14 cellular contexts compared by ENCODE assay signal in the genomic region with DNA sequence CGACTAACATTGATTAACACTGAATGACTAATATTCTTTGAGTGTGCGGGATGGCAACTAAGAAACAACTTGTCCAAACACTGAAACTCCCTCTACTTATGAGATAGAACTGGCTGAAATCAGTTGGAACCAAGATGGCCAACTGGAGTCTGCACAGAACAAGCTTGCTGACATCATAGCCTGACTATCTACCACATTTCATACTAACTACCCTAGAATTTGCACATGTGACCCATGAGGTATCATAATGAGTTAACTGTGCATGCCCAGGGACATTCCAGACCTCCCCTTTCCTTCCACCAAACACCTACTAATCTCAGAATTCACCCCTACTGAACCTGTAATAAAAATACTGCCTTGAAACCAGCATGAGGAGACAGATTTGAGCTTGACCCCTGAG. TPM values are rescaled to one million over a fixed set of nuclear protein-coding genes. Genes with fewer than 3 reads are reported as not detected.
DNase-seq lines count a peak whose midpoint lies in the region; ATAC-seq and TF ChIP-seq lines count a peak whose summit lies in the region.
"Had no signal": no experiment of that assay in that cellular context is flagged by ENCODE, and none has a peak within 500 bp of the region (broad histone marks: within the 10 kb centered on the region; RNA-seq: fewer than 3 reads in every experiment).

No MANE protein-coding gene starts in this region.

- H3K9me3 ChIP-seq in endodermal cell (ENCODE audit: control insufficient read depth, low read length) (no peaks in the 10 kb centered on the region), PC-3 (ENCODE audit: low read length) (no peaks in the 10 kb centered on the region), ascending aorta (no peaks in the 10 kb centered on the region), WERI-Rb-1 (ENCODE audit: severe bottlenecking) (no peaks in the 10 kb centered on the region), esophagus squamous epithelium (no peaks in the 10 kb centered on the region)

- H4K20me1 ChIP-seq in PC-3 (ENCODE audit: low read length), result 0 out of 2 replicates have a peak, but pooled peaks cover 6% of the 10 kb centered on the region

- TF ChIP-seq CTCF in endodermal cell (conservative IDR thresholded peaks at IDR 0.05) (no peak), PC-3 (conservative IDR thresholded peaks at IDR 0.05; ENCODE audit: low read depth, low read length) (no peak), ascending aorta (IDR thresholded peaks at IDR 0.05) (no peak), WERI-Rb-1 (IDR thresholded peaks at IDR 0.05; ENCODE audit: low read depth, low read length) (no peak), esophagus squamous epithelium (IDR thresholded peaks at IDR 0.05) (no peak)

- H2AFZ ChIP-seq in PC-3 (ENCODE audit: low read length), result no peak overlapping the region

- intact Hi-C loops in PC-3 (cut with micrococcal nuclease) (no loop called here), ascending aorta (cut with DNase I) (no loop called here), esophagus squamous epithelium (cut with DNase I) (no loop called here)

- H3K27me3 ChIP-seq in endodermal cell (ENCODE audit: control insufficient read depth, insufficient read depth, low read length, poor library complexity, severe bottlenecking) (no peaks in the 10 kb centered on the region), PC-3 (ENCODE audit: low read length) (no peaks in the 10 kb centered on the region), ascending aorta (no peaks in the 10 kb centered on the region), WERI-Rb-1 (ENCODE audit: insufficient read depth, low read depth, severe bottlenecking) (no peaks in the 10 kb centered on the region), esophagus squamous epithelium (no peaks in the 10 kb centered on the region)

- no peak overlapping the region for H3K4me2 ChIP-seq in PC-3 (ENCODE audit: low read length)
- H3K4me2 ChIP-seq: KMS-11 had no signal

- H3K27ac ChIP-seq in endodermal cell (ENCODE audit: low read depth, low read length) (no peak overlapping the region), PC-3 (ENCODE audit: low read length) (no peak overlapping the region), ascending aorta (no peak overlapping the region), WERI-Rb-1 (no peak overlapping the region), esophagus squamous epithelium (no peak overlapping the region)
- H3K27ac ChIP-seq: KMS-11 had no signal

- H3K36me3 Mint-ChIP-seq in endodermal cell (ENCODE audit: low read depth), result peaks cover 61% of the 10 kb centered on the region

- no peaks in the 10 kb centered on the region for H3K9me3 Mint-ChIP-seq in endodermal cell

- no peaks in the 10 kb centered on the region for H3K27me3 Mint-ChIP-seq in endodermal cell (ENCODE audit: insufficient read depth)

- peaks cover 43% of the 10 kb centered on the region for H3K36me3 ChIP-seq in endodermal cell (ENCODE audit: control insufficient read depth, insufficient read depth, low read length)
- peaks cover 9% of the 10 kb centered on the region for H3K36me3 ChIP-seq in PC-3 (ENCODE audit: low read depth, low read length)
- H3K36me3 ChIP-seq in ascending aorta, result peaks cover 0 to 11% of the 10 kb centered on the region in 2 donors
- H3K36me3 ChIP-seq in WERI-Rb-1, result peaks cover 44% of the 10 kb centered on the region
- peaks cover 0 to 52% (median 0%) of the 10 kb centered on the region in 3 donors for H3K36me3 ChIP-seq in esophagus squamous epithelium

- peaks cover 21% of the 10 kb centered on the region for H3K4me1 Mint-ChIP-seq in endodermal cell

- H3K79me2 ChIP-seq in PC-3 (ENCODE audit: low read length), result peaks cover 9% of the 10 kb centered on the region; the same call in 1 of the 2 replicates

- POLR2A ChIA-PET in PC-3 (lab: Charles Lee; ENCODE audit: unreplicated experiment), result no interaction called here

- no peaks in the 10 kb centered on the region for H3F3A ChIP-seq in PC-3 (ENCODE audit: low read length, unreplicated experiment)

- no TSS peak for BruUV-seq in PC-3 (replicated peaks; lab: Mats Ljungman, UMichigan)

- CTCF ChIA-PET in PC-3 (lab: Charles Lee), result no interaction called here

- peak; percentile 71 for ATAC-seq in GM18867 (IDR thresholded peaks at IDR 0.05; ENCODE audit: unreplicated experiment)
- peak; percentile 53 for ATAC-seq in GM21529 (IDR thresholded peaks at IDR 0.05; ENCODE audit: unreplicated experiment)
- ATAC-seq in HG03457 (IDR thresholded peaks at IDR 0.05; ENCODE audit: unreplicated experiment), result peak; percentile 77
- no peak for ATAC-seq in PC-3
- ATAC-seq: HCT116, Panc1 had no signal

- DNase-seq in endodermal cell (no peak), PC-3 (no peak), ascending aorta (ENCODE audit: low spot score in 2 of 2) (no peak), WERI-Rb-1 (no peak), esophagus squamous epithelium (lab: John Stamatoyannopoulos, UW) (no peak)
- DNase-seq: COR-L47, hippocampal formation, NCI-H2171 had no signal

- H3K9me2 ChIP-seq in PC-3 (replicated peaks; ENCODE audit: low read length), result no peaks in the 10 kb centered on the region

- TF ChIP-seq POLR2A in esophagus squamous epithelium (IDR thresholded peaks at IDR 0.05), result no peak

- WGBS in endodermal cell (ENCODE audit: insufficient coverage in 1 of 2, insufficient read length in 1 of 2), 2 experiments, result 97 to 100% methylated on average over 2 of the region's 2 CpGs
- WGBS in esophagus squamous epithelium, 2 donors, result 40 to 48% methylated on average over 2 of the region's 2 CpGs

- no peak overlapping the region for H3K9ac ChIP-seq in endodermal cell (ENCODE audit: extremely low read depth, low read length, poor library complexity, severe bottlenecking)
- H3K9ac ChIP-seq in PC-3 (ENCODE audit: low read length), result no peak overlapping the region
- H3K9ac ChIP-seq: KMS-11 had no signal

- no peaks in the 10 kb centered on the region for H3K4me1 ChIP-seq in endodermal cell (ENCODE audit: control insufficient read depth, insufficient read depth, low read length)
- no peaks in the 10 kb centered on the region for H3K4me1 ChIP-seq in PC-3 (ENCODE audit: insufficient read depth, low read length)
- H3K4me1 ChIP-seq in ascending aorta, result peaks cover 0 to 2% of the 10 kb centered on the region in 2 donors
- no peaks in the 10 kb centered on the region for H3K4me1 ChIP-seq in esophagus squamous epithelium

- no peak overlapping the region for H3K4me3 ChIP-seq in endodermal cell (ENCODE audit: low read length)
- H3K4me3 ChIP-seq in PC-3 (ENCODE audit: low read length), result no peak overlapping the region
- no peak overlapping the region for H3K4me3 ChIP-seq in ascending aorta
- no peak overlapping the region for H3K4me3 ChIP-seq in WERI-Rb-1 (ENCODE audit: low read depth, low read length)
- H3K4me3 ChIP-seq in esophagus squamous epithelium, result no peak overlapping the region

- H3K27ac Mint-ChIP-seq in endodermal cell, result peak overlapping the region; percentile 4

- H3K4me3 Mint-ChIP-seq in endodermal cell, result no peak overlapping the region

RNA-seq across cellular contexts. Expression of gene PHIP, which starts 43.2 kb away (rescaled TPM):
- total RNA-seq in endodermal cell (10 to 100 TPM; 49.8 to 59.7 TPM), PC-3 (2014; rRNA removed) (20.8 and 21.2 TPM in 2 replicates), ascending aorta (14.9 TPM), esophagus squamous epithelium (10 to 100 TPM; 11.5 to 24.0 (median 17.1) TPM)
- polyA plus RNA-seq in endodermal cell (2013, experiment 1 of 2), result 38.1 TPM
- 38.4 TPM for polyA plus RNA-seq in endodermal cell (2013, experiment 2 of 2)
